Comparison of ENCODE assay signal across 1 cellular context in the genomic region with DNA sequence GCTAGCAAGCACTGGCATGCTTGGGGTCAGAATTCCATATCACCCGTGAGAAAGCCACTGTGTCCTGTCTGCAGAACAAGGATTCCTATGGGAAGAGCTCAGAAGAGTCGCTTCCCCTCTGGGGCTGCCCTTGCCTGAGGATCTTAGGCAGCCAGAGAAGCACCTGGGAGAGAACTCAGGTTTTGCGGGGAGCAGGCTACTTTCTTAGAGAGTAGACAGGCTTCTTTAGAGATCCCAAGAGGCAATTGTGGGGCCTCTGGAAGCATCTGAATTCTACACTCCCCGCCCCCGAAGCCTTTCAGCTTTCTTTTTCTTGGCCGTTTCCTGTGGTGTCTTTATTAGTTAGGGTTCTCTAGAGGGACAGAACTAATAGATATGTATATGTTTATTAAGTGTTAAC.
TF ChIP-seq lines count a peak whose summit lies in the region.

No MANE protein-coding gene starts in this region.

TF ChIP-seq in IMR-90, 13 proteins besides CTCF, POLR2A, EP300 and RAD21:
- TF ChIP-seq CHD1 (IDR thresholded peaks at IDR 0.05; ENCODE audit: low read depth, low read length) (no peak), MXI1 (IDR thresholded peaks at IDR 0.05; ENCODE audit: borderline replicate concordance, low read depth, low read length) (no peak), RCOR1 (IDR thresholded peaks at IDR 0.05; ENCODE audit: insufficient replicate concordance, low read length) (no peak), MAFK (IDR thresholded peaks at IDR 0.05; ENCODE audit: low read depth, low read length) (no peak)
- TF ChIP-seq, protein P1, sequence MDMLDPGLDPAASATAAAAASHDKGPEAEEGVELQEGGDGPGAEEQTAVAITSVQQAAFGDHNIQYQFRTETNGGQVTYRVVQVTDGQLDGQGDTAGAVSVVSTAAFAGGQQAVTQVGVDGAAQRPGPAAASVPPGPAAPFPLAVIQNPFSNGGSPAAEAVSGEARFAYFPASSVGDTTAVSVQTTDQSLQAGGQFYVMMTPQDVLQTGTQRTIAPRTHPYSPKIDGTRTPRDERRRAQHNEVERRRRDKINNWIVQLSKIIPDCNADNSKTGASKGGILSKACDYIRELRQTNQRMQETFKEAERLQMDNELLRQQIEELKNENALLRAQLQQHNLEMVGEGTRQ (IDR thresholded peaks at IDR 0.05; ENCODE audit: low read depth, low read length), result no peak
